In the genomic region with DNA sequence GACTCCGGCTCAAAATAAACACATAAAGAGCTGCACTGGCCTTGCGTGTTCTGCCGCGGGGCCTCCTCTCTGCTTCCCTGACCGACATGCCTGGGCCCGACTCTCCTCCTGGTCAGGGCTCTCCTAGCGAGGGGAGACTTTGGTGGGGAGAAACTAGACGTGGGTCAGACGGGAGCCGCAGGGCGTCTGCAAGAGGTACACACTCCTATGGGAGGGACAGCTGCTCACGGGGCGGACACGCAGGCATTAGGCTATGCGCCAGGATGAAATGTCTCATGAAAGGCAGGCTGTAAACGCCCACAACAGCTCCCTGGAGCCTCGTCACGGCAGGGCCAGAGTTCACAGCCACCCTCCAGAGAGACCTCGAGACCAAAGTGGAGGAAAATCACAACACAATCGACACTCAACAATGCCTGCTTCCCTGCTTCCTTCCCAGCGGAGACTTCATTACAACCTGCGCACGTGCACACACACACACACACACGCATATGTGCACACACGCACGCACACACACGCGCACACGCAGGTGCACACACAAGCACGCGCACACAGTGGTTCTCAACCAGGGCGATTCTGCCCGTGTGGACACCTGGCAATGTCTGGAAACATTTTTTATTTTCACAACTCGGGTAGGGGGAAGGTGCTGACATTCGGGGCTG, we compare ENCODE assay signal across 1 cellular context.
A peak's percentile ranks its signal among the peaks of the same experiment; 100 is the strongest.
TF ChIP-seq lines count a peak whose summit lies in the region.

No MANE protein-coding gene starts in this region.

TF ChIP-seq in GM12878, 131 proteins besides CTCF, POLR2A, EP300 and RAD21:
- TF ChIP-seq MYB (IDR thresholded peaks at IDR 0.05; ENCODE audit: borderline replicate concordance, low read depth, low read length): no peak
- TF ChIP-seq, protein P1, sequence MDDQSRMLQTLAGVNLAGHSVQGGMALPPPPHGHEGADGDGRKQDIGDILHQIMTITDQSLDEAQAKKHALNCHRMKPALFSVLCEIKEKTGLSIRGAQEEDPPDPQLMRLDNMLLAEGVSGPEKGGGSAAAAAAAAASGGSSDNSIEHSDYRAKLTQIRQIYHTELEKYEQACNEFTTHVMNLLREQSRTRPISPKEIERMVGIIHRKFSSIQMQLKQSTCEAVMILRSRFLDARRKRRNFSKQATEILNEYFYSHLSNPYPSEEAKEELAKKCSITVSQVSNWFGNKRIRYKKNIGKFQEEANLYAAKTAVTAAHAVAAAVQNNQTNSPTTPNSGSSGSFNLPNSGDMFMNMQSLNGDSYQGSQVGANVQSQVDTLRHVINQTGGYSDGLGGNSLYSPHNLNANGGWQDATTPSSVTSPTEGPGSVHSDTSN (IDR thresholded peaks at IDR 0.05; ENCODE audit: insufficient replicate concordance, low read depth, low read length): peak; percentile 38
- 0 out of 2 replicates have a peak, but pooled peaks have one; percentile 58 for TF ChIP-seq TCF3 (IDR thresholded peaks at IDR 0.05; ENCODE audit: borderline replicate concordance, insufficient read depth, low read depth, low read length)
- no peak for TF ChIP-seq RBBP5 (conservative IDR thresholded peaks at IDR 0.05)
- TF ChIP-seq PKNOX1 (IDR thresholded peaks at IDR 0.05): no peak
- TF ChIP-seq, protein P2, sequence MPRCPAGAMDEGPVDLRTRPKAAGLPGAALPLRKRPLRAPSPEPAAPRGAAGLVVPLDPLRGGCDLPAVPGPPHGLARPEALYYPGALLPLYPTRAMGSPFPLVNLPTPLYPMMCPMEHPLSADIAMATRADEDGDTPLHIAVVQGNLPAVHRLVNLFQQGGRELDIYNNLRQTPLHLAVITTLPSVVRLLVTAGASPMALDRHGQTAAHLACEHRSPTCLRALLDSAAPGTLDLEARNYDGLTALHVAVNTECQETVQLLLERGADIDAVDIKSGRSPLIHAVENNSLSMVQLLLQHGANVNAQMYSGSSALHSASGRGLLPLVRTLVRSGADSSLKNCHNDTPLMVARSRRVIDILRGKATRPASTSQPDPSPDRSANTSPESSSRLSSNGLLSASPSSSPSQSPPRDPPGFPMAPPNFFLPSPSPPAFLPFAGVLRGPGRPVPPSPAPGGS (IDR thresholded peaks at IDR 0.05; ENCODE audit: borderline replicate concordance, insufficient read depth, low read depth, low read length, poor library complexity, severe bottlenecking): peak; percentile 39
- TF ChIP-seq GABPA (IDR thresholded peaks at IDR 0.05; ENCODE audit: low read depth): no peak
- no peak for TF ChIP-seq E2F4 (IDR thresholded peaks at IDR 0.05; ENCODE audit: low read depth, low read length)
- TF ChIP-seq SMAD1 (IDR thresholded peaks at IDR 0.05; ENCODE audit: low read depth, partially characterized antibody): no peak
